ENCODE assay signal across 15 cellular contexts in the genomic region with DNA sequence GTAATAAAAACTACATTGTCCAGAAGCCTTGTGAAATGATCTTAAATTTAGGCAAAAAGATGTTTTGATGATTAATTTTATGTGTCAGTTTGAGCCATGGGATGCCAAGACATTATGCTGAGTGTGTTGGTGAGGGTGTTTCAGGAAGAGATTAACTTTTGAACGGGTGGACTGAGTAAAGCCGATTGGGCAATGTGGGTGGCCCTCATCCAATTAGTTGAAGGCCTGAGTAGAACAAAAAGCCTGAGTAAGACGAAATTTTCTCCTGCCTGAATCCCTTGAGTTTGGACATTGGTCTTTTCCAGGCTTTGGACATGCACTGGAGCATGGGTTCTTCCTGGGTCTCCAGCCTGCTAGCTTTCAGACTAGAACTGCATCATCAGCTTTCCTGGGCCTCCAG.
DNase-seq lines count a peak whose midpoint lies in the region; ATAC-seq and TF ChIP-seq lines count a peak whose summit lies in the region.
"Had no signal": no experiment of that assay in that cellular context is flagged by ENCODE, and none has a peak within 500 bp of the region (broad histone marks: within the 10 kb centered on the region; RNA-seq: fewer than 3 reads in every experiment).

No MANE protein-coding gene starts in this region.

- no peak overlapping the region for H3K27ac Mint-ChIP-seq in stimulated activated effector memory CD8-positive, alpha-beta T cell treated with anti-CD3 and anti-CD28 coated beads, Interleukin-12 subunit alpha, Interleukin-12 subunit beta, amount 100 ng/mL, for 72 hours
- H3K27ac Mint-ChIP-seq: WTC11 had no signal

- DNase-seq in NCI-H82 (lab: John Stamatoyannopoulos, UW), result peak; percentile 87
- peak; percentile 31 for DNase-seq in epithelial cell of proximal tubule (ENCODE audit: low read depth)
- peak; percentile 85 to 93 for DNase-seq in lower leg skin (ENCODE audit: low spot score in 2 of 2)
- DNase-seq in tibial artery, result peak; percentile 89 to 92
- no peak for DNase-seq in stimulated activated effector memory CD8-positive, alpha-beta T cell treated with anti-CD3 and anti-CD28 coated beads, Interleukin-12 subunit alpha, Interleukin-12 subunit beta, amount 100 ng/mL, for 72 hours (ENCODE audit: low spot score in 2 of 2)
- DNase-seq in effector memory CD4-positive, alpha-beta T cell, result no peak
- DNase-seq in T-helper 1 cell, result no peak
- no peak for DNase-seq in NCI-H2171 (lab: John Stamatoyannopoulos, UW)
- DNase-seq: NCI-H1092 treated with DMSO at 0.1 percent for 48 hours; NCI-H526 treated with DMSO at 0.1 percent for 48 hours; stimulated activated CD4-positive, alpha-beta T cell treated with anti-CD3 and anti-CD28 coated beads, Interleukin-4, amount 100 ng/mL, for 24 hours had no signal

- intact Hi-C loops in lower leg skin (cut with DNase I; ENCODE audit: low total_unique reads) (no loop called here), tibial artery (cut with DNase I; ENCODE audit: low total_unique reads) (no loop called here)

- no peak for ATAC-seq in stimulated activated effector memory CD8-positive, alpha-beta T cell treated with anti-CD3 and anti-CD28 coated beads, Interleukin-12 subunit alpha, Interleukin-12 subunit beta, amount 100 ng/mL, for 72 hours
- ATAC-seq: left colon, WTC11 had no signal

- H3K4me3 ChIP-seq in epithelial cell of proximal tubule (ENCODE audit: low read depth, low read length) (no peak overlapping the region), lower leg skin (ENCODE audit: low read depth, poor library complexity, severe bottlenecking) (no peak overlapping the region), tibial artery (no peak overlapping the region)
- no peak overlapping the region for H3K4me3 ChIP-seq in effector memory CD4-positive, alpha-beta T cell (ENCODE audit: insufficient read depth, low read depth, low read length, poor library complexity, severe bottlenecking)
- H3K4me3 ChIP-seq: SJSA1 had no signal

- TF ChIP-seq CTCF in epithelial cell of proximal tubule (conservative IDR thresholded peaks at IDR 0.05; ENCODE audit: low read depth, low read length), result no peak
- TF ChIP-seq CTCF in lower leg skin (IDR thresholded peaks at IDR 0.05), result no peak
- no peak for TF ChIP-seq CTCF in tibial artery (IDR thresholded peaks at IDR 0.05)

- TF ChIP-seq POLR2A in lower leg skin (IDR thresholded peaks at IDR 0.05), result no peak

- H3K9me3 ChIP-seq in tibial artery, result no peaks in the 10 kb centered on the region
- no peaks in the 10 kb centered on the region for H3K9me3 ChIP-seq in effector memory CD4-positive, alpha-beta T cell (ENCODE audit: control insufficient read depth, low read length)
- H3K9me3 ChIP-seq: neutrophil, SJSA1 had no signal

- no peaks in the 10 kb centered on the region for H3K9me3 Mint-ChIP-seq in stimulated activated effector memory CD8-positive, alpha-beta T cell treated with anti-CD3 and anti-CD28 coated beads, Interleukin-12 subunit alpha, Interleukin-12 subunit beta, amount 100 ng/mL, for 72 hours
- H3K9me3 Mint-ChIP-seq: WTC11 had no signal

- no peak overlapping the region for H3K4me3 Mint-ChIP-seq in stimulated activated effector memory CD8-positive, alpha-beta T cell treated with anti-CD3 and anti-CD28 coated beads, Interleukin-12 subunit alpha, Interleukin-12 subunit beta, amount 100 ng/mL, for 72 hours
- H3K4me3 Mint-ChIP-seq: WTC11 had no signal

- H3K27ac ChIP-seq in tibial artery, result peak overlapping the region; percentile 48 to 51
- no peak overlapping the region for H3K27ac ChIP-seq in effector memory CD4-positive, alpha-beta T cell (ENCODE audit: insufficient read depth, low read length, poor library complexity, severe bottlenecking)
- H3K27ac ChIP-seq: neutrophil, SJSA1 had no signal

- 37 to 38% methylated on average over 3 of the region's 3 CpGs for WGBS in lower leg skin, 2 donors

- H3K4me1 ChIP-seq in tibial artery, result peaks cover 0 to 84% (median 38%) of the 10 kb centered on the region in 4 donors
- H3K4me1 ChIP-seq in effector memory CD4-positive, alpha-beta T cell (ENCODE audit: control insufficient read depth, insufficient read depth, low read length, poor library complexity, severe bottlenecking), result no peaks in the 10 kb centered on the region

- H3K27me3 ChIP-seq in tibial artery, result no peaks in the 10 kb centered on the region
- no peaks in the 10 kb centered on the region for H3K27me3 ChIP-seq in effector memory CD4-positive, alpha-beta T cell (replicated peaks; ENCODE audit: control insufficient read depth, insufficient read depth, low read length, poor library complexity, severe bottlenecking)
- H3K27me3 ChIP-seq: neutrophil, SJSA1 had no signal

- H3K4me1 Mint-ChIP-seq in stimulated activated effector memory CD8-positive, alpha-beta T cell treated with anti-CD3 and anti-CD28 coated beads, Interleukin-12 subunit alpha, Interleukin-12 subunit beta, amount 100 ng/mL, for 72 hours, result peaks cover 33% of the 10 kb centered on the region
- H3K4me1 Mint-ChIP-seq: WTC11 had no signal

- H3K36me3 ChIP-seq in tibial artery, result no peaks in the 10 kb centered on the region
- no peaks in the 10 kb centered on the region for H3K36me3 ChIP-seq in effector memory CD4-positive, alpha-beta T cell (ENCODE audit: control insufficient read depth, insufficient read depth, low read length)
- H3K36me3 ChIP-seq: neutrophil, SJSA1 had no signal

- no peaks in the 10 kb centered on the region for H3K36me3 Mint-ChIP-seq in stimulated activated effector memory CD8-positive, alpha-beta T cell treated with anti-CD3 and anti-CD28 coated beads, Interleukin-12 subunit alpha, Interleukin-12 subunit beta, amount 100 ng/mL, for 72 hours
- H3K36me3 Mint-ChIP-seq: WTC11 had no signal

Comparison
In these comparisons a context has a peak if more than half of its experiments do, and no peak if none do; other contexts are left out.
1. DNase-seq: peak in NCI-H82 (single experiment), epithelial cell of proximal tubule (single experiment), lower leg skin (2 of 2) and tibial artery (2 of 2); none in stimulated activated effector memory CD8-positive, alpha-beta T cell treated with anti-CD3 and anti-CD28 coated beads, Interleukin-12 subunit alpha, Interleukin-12 subunit beta, amount 100 ng/mL, for 72 hours (0 of 2), effector memory CD4-positive, alpha-beta T cell (0 of 3), T-helper 1 cell (0 of 5) and NCI-H2171 (single experiment).